Comparison of ENCODE assay signal across 13 cellular contexts in genomic region chr7:94580601-94581000, GRCh38.
DNase-seq lines count a peak whose midpoint lies in the region; ATAC-seq, FAIRE-seq and TF ChIP-seq lines count a peak whose summit lies in the region.
"Had no signal": no experiment of that assay in that cellular context is flagged by ENCODE, and none has a peak within 500 bp of the region (broad histone marks: within the 10 kb centered on the region; RNA-seq: fewer than 3 reads in every experiment).

No MANE protein-coding gene starts in this region.

- TF ChIP-seq CTCF in mammary epithelial cell (conservative IDR thresholded peaks at IDR 0.05 in 1 of 2, IDR thresholded peaks at IDR 0.05 in 1 of 2; ENCODE audit: extremely low read depth in 1 of 2, insufficient read depth in 1 of 2, low read depth in 1 of 2, low read length in 2 of 2) = no peak
- no peak for TF ChIP-seq CTCF in lung (IDR thresholded peaks at IDR 0.05; ENCODE audit: control extremely low read depth, extremely low read depth)

- peaks cover 4% of the 10 kb centered on the region for H3K36me3 ChIP-seq in mammary epithelial cell (ENCODE audit: insufficient read depth, low read length)
- H3K36me3 ChIP-seq in lung (ENCODE audit: control insufficient read depth in 2 of 2, insufficient read depth in 2 of 2, low read length in 2 of 2) = peaks cover 4 to 10% of the 10 kb centered on the region in 2 donors

- no peaks in the 10 kb centered on the region for H3K27me3 ChIP-seq in mammary epithelial cell (ENCODE audit: insufficient read depth, low read length)
- H3K27me3 ChIP-seq in lung (ENCODE audit: control insufficient read depth, insufficient read depth) = no peaks in the 10 kb centered on the region

- H3K4me1 ChIP-seq in mammary epithelial cell (ENCODE audit: insufficient read depth, low read length) (peaks cover 9% of the 10 kb centered on the region), lung (ENCODE audit: control insufficient read depth in 2 of 2, insufficient read depth in 2 of 2, low read length in 2 of 2) (peaks cover 0 to 12% of the 10 kb centered on the region in 2 donors)

- dilution Hi-C loops in mammary epithelial cell (cut with HindIII; ENCODE audit: low sequenced_read_pairs) = no loop called here

- H3K9ac ChIP-seq in mammary epithelial cell (ENCODE audit: insufficient read depth, low read length) = no peak overlapping the region

- no peaks in the 10 kb centered on the region for H4K20me1 ChIP-seq in mammary epithelial cell (ENCODE audit: insufficient read depth, low read length)

- intact Hi-C loops in mammary epithelial cell (cut with micrococcal nuclease) = loop anchor here (5.0 kb wide), 1 partner anchor 62 kb away; no protein-coding TSS in a partner anchor

- in situ Hi-C loops in mammary epithelial cell (cut with MboI; ENCODE audit: low sequenced_read_pairs in 2 of 2) = no loop called here

- ATAC-seq in lung (ENCODE audit: insufficient read depth, low FRiP score) (peak; percentile 56), left lobe of liver (no peak)

- CTCF ChIA-PET in mammary epithelial cell (lab: Charles Lee; ENCODE audit: low non-redundant PET) = no interaction called here

- DNase-seq in COLO829 (ENCODE audit: low spot score) = peak; percentile 44
- peak; percentile 1 for DNase-seq in HTR-8/SVneo (ENCODE audit: insufficient read length, low spot score)
- peak; percentile 31 for DNase-seq in mammary epithelial cell
- peak; percentile 73 for DNase-seq in lung (ENCODE audit: low spot score)
- no peak for DNase-seq in NCI-H1092 treated with DMSO at 0.1 percent for 48 hours (lab: John Stamatoyannopoulos, UW)
- no peak for DNase-seq in left lobe of liver (ENCODE audit: low spot score)
- no peak for DNase-seq in stimulated activated CD4-positive, alpha-beta T cell treated with anti-CD3 and anti-CD28 coated beads, Interleukin-4, amount 100 ng/mL, for 24 hours
- DNase-seq in activated CD8-positive, alpha-beta memory T cell treated with anti-CD3 and anti-CD28 coated beads, Interleukin-2, amount 50 U/mL, for 4 hours = no peak
- DNase-seq: anterior cingulate cortex; immature natural killer cell; NCI-H1436 treated with DMSO at 0.1 percent for 48 hours; stimulated activated CD4-positive, alpha-beta T cell treated with anti-CD3 and anti-CD28 coated beads, Interleukin-12 subunit alpha, Interleukin-12 subunit beta, amount 100 ng/mL, for 4 hours had no signal

- WGBS in mammary epithelial cell (ENCODE audit: low coverage, missing lambda C conversion rate) = 71% methylated on average over 1 of the region's 1 CpG
- 73 to 77% methylated on average over 1 of the region's 1 CpG for WGBS in lung, 2 donors

- H3K79me2 ChIP-seq in mammary epithelial cell (ENCODE audit: insufficient read depth, low read length) = no peaks in the 10 kb centered on the region

- no peak for FAIRE-seq in HTR-8/SVneo (lab: Jason Lieb, UNC)
- FAIRE-seq: endometrium had no signal

- no peak overlapping the region for H2AFZ ChIP-seq in mammary epithelial cell (ENCODE audit: low read depth, low read length)

- H3K4me2 ChIP-seq in mammary epithelial cell (ENCODE audit: insufficient read depth, low read depth, low read length) = no peak overlapping the region

- H3K9me3 ChIP-seq in mammary epithelial cell (replicated peaks; ENCODE audit: insufficient read depth, low read length) = no peaks in the 10 kb centered on the region
- H3K9me3 ChIP-seq in lung (ENCODE audit: control insufficient read depth in 2 of 2, insufficient read depth in 1 of 2, low read length in 1 of 2) = no peaks in the 10 kb centered on the region

- H3K4me3 ChIP-seq in mammary epithelial cell (replicated peaks in 1 of 3; ENCODE audit: insufficient read depth in 1 of 3, low read depth in 2 of 3, low read length in 3 of 3) = no peak overlapping the region
- no peak overlapping the region for H3K4me3 ChIP-seq in lung

- no peak overlapping the region for H3K27ac ChIP-seq in mammary epithelial cell (ENCODE audit: insufficient read depth, low read depth, low read length)
- H3K27ac ChIP-seq in lung (ENCODE audit: low read depth in 1 of 2, low read length in 1 of 2) = no peak overlapping the region

- no TSS peak for BruUV-seq in mammary epithelial cell (replicated peaks; lab: Mats Ljungman, UMichigan)

Comparison
In these comparisons a context has a peak if more than half of its experiments do, and no peak if none do; other contexts are left out.
1. DNase-seq: peak in COLO829 (single experiment), HTR-8/SVneo (single experiment), mammary epithelial cell (single experiment) and lung (single experiment); none in NCI-H1092 treated with DMSO at 0.1 percent for 48 hours (single experiment), left lobe of liver (single experiment), stimulated activated CD4-positive, alpha-beta T cell treated with anti-CD3 and anti-CD28 coated beads, Interleukin-4, amount 100 ng/mL, for 24 hours (single experiment) and activated CD8-positive, alpha-beta memory T cell treated with anti-CD3 and anti-CD28 coated beads, Interleukin-2, amount 50 U/mL, for 4 hours (single experiment).